Comparison of ENCODE assay signal across 8 cellular contexts in genomic region chr12:109518820-109519665, GRCh38. TPM values are rescaled to one million over a fixed set of nuclear protein-coding genes. Genes with fewer than 3 reads are reported as not detected.
A peak's percentile ranks its signal among the peaks of the same experiment; 100 is the strongest.
DNase-seq lines count a peak whose midpoint lies in the region; ATAC-seq and TF ChIP-seq lines count a peak whose summit lies in the region.

No MANE protein-coding gene starts in this region.

- peaks cover 54% of the 10 kb centered on the region for H3K36me3 Mint-ChIP-seq in activated CD4-positive, alpha-beta memory T cell treated with anti-CD3 and anti-CD28 coated beads, Interleukin-2, amount 10 ng/mL, durations not matched to agents 7 days and 5 days (ENCODE audit: low read depth)
- peaks cover 60% of the 10 kb centered on the region for H3K36me3 Mint-ChIP-seq in effector memory CD8-positive, alpha-beta T cell (ENCODE audit: insufficient read depth)

- H3K4me3 Mint-ChIP-seq in activated CD4-positive, alpha-beta memory T cell treated with anti-CD3 and anti-CD28 coated beads, Interleukin-2, amount 10 ng/mL, durations not matched to agents 7 days and 5 days = no peak overlapping the region
- H3K4me3 Mint-ChIP-seq in effector memory CD8-positive, alpha-beta T cell = no peak overlapping the region

- CTCF ChIA-PET in AG04450 (lab: Charles Lee) = interaction anchor here (0.6 to 4.3 kb wide), 32 partner anchors 8 to 326 kb away, joined by 3 to 92 read pairs (median 5); partner anchors contain the start of genes FAM222A, KCTD10, MMAB and MVK
- CTCF ChIA-PET in activated CD4-positive, alpha-beta memory T cell treated with anti-CD3 and anti-CD28 coated beads, Interleukin-2, amount 10 ng/mL, durations not matched to agents 7 days and 5 days (lab: Charles Lee) = interaction anchor here (0.8 to 6.8 kb wide), 9 partner anchors 9 to 257 kb away, joined by 3 to 55 read pairs (median 4); partner anchors contain the start of gene MVK

- H3K27me3 ChIP-seq in AG04450 (ENCODE audit: control insufficient read depth, insufficient read depth, low read length) = no peaks in the 10 kb centered on the region

- POLR2A ChIA-PET in AG04450 (lab: Yijun Ruan, JAX) = interaction anchor here (0.6 to 1.5 kb wide), 3 partner anchors 45 to 55 kb away, joined by 3 to 4 read pairs (median 3); no protein-coding TSS in a partner anchor
- POLR2A ChIA-PET in activated CD4-positive, alpha-beta memory T cell treated with anti-CD3 and anti-CD28 coated beads, Interleukin-2, amount 10 ng/mL, durations not matched to agents 7 days and 5 days (lab: Charles Lee) = interaction anchor here (1.5 kb wide), 1 partner anchor 55 kb away, joined by 3 read pairs; the partner anchor contains the start of gene MVK

- no peaks in the 10 kb centered on the region for H3K4me1 Mint-ChIP-seq in activated CD4-positive, alpha-beta memory T cell treated with anti-CD3 and anti-CD28 coated beads, Interleukin-2, amount 10 ng/mL, durations not matched to agents 7 days and 5 days
- H3K4me1 Mint-ChIP-seq in effector memory CD8-positive, alpha-beta T cell (ENCODE audit: low read depth in 2 of 2) = no peaks in the 10 kb centered on the region

- H3K9me3 Mint-ChIP-seq in activated CD4-positive, alpha-beta memory T cell treated with anti-CD3 and anti-CD28 coated beads, Interleukin-2, amount 10 ng/mL, durations not matched to agents 7 days and 5 days = no peaks in the 10 kb centered on the region
- no peaks in the 10 kb centered on the region for H3K9me3 Mint-ChIP-seq in effector memory CD8-positive, alpha-beta T cell

- H3K27me3 Mint-ChIP-seq in activated CD4-positive, alpha-beta memory T cell treated with anti-CD3 and anti-CD28 coated beads, Interleukin-2, amount 10 ng/mL, durations not matched to agents 7 days and 5 days = no peaks in the 10 kb centered on the region
- H3K27me3 Mint-ChIP-seq in effector memory CD8-positive, alpha-beta T cell = no peaks in the 10 kb centered on the region

- no peak overlapping the region for H3K4me3 ChIP-seq in AG04450 (ENCODE audit: low read depth, low read length)

- peak; percentile 41 for DNase-seq in AG04450 (ENCODE audit: low read depth, low spot score)
- DNase-seq in GM20000 (ENCODE audit: low spot score) = peak; percentile 69
- peak; percentile 76 to 87 for DNase-seq in NCI-H524 (lab: John Stamatoyannopoulos, UW)
- DNase-seq in activated CD4-positive, alpha-beta memory T cell treated with anti-CD3 and anti-CD28 coated beads, Interleukin-2, amount 10 ng/mL, durations not matched to agents 7 days and 5 days = peak; percentile 66
- DNase-seq in effector memory CD8-positive, alpha-beta T cell = peak; percentile 49 to 61 (median 53)
- peak; percentile 22 for DNase-seq in mesenteric fat pad (ENCODE audit: low spot score)
- peak; percentile 2 to 19 for DNase-seq in stimulated activated CD8-positive, alpha-beta memory T cell treated with anti-CD3 and anti-CD28 coated beads, Interleukin-15, amount 100 ng/mL, for 48 hours (ENCODE audit: low read depth in 2 of 2)

- ATAC-seq in effector memory CD8-positive, alpha-beta T cell (replicated peaks) = no peak
- no peak for ATAC-seq in HG03097 (IDR thresholded peaks at IDR 0.05; ENCODE audit: low FRiP score, unreplicated experiment)

- peak overlapping the region; percentile 94 for H3K27ac ChIP-seq in AG04450 (ENCODE audit: low read depth, low read length)

- TF ChIP-seq CTCF in AG04450 (IDR thresholded peaks at IDR 0.05; ENCODE audit: low read depth, low read length) (peak; percentile 93), GM20000 (IDR thresholded peaks at IDR 0.05; ENCODE audit: extremely low read depth, missing control alignments) (peak; percentile 62)

- no peak overlapping the region for H3K27ac Mint-ChIP-seq in activated CD4-positive, alpha-beta memory T cell treated with anti-CD3 and anti-CD28 coated beads, Interleukin-2, amount 10 ng/mL, durations not matched to agents 7 days and 5 days
- H3K27ac Mint-ChIP-seq in effector memory CD8-positive, alpha-beta T cell = peak overlapping the region in 1 of 2 donors; percentile 29

- no peaks in the 10 kb centered on the region for H3K9me3 ChIP-seq in AG04450 (ENCODE audit: control insufficient read depth, insufficient read depth, low read length)

RNA-seq across cellular contexts. Expression of gene UBE3B, which starts 41.6 kb away (rescaled TPM):
- 40.5 and 42.8 TPM in 2 replicates for polyA plus RNA-seq in AG04450 (2011; rRNA removed)
- polyA minus RNA-seq in AG04450 (2011; rRNA and poly(A)+ RNA removed) = 78.1 and 83.4 TPM in 2 replicates
- 10 to 100 TPM; 35.2 to 37.5 TPM for total RNA-seq in activated CD4-positive, alpha-beta memory T cell treated with anti-CD3 and anti-CD28 coated beads, Interleukin-2, amount 10 ng/mL, durations not matched to agents 7 days and 5 days
- 30.5 TPM for total RNA-seq in mesenteric fat pad

RNA-seq across cellular contexts. Expression of gene KCTD10, which starts 41.9 kb away (rescaled TPM):
- polyA plus RNA-seq in AG04450 (2011; rRNA removed) = 119 and 128 TPM in 2 replicates
- 297 and 364 TPM in 2 replicates for polyA minus RNA-seq in AG04450 (2011; rRNA and poly(A)+ RNA removed)
- 10 to 100 TPM; 44.1 to 45.2 TPM for total RNA-seq in activated CD4-positive, alpha-beta memory T cell treated with anti-CD3 and anti-CD28 coated beads, Interleukin-2, amount 10 ng/mL, durations not matched to agents 7 days and 5 days
- total RNA-seq in mesenteric fat pad = 103 TPM

RNA-seq across cellular contexts. Expression of gene MMAB, which starts 54.3 kb away (rescaled TPM):
- 13.0 and 15.1 TPM in 2 replicates for polyA plus RNA-seq in AG04450 (2011; rRNA removed)
- 7.2 and 7.3 TPM in 2 replicates for polyA minus RNA-seq in AG04450 (2011; rRNA and poly(A)+ RNA removed)
- total RNA-seq in activated CD4-positive, alpha-beta memory T cell treated with anti-CD3 and anti-CD28 coated beads, Interleukin-2, amount 10 ng/mL, durations not matched to agents 7 days and 5 days = 10 to 100 TPM; 36.0 to 38.0 TPM
- 26.8 TPM for total RNA-seq in mesenteric fat pad

RNA-seq across cellular contexts. Expression of gene MVK, which starts 54.6 kb away (rescaled TPM):
- polyA plus RNA-seq in AG04450 (2011; rRNA removed) = 4.7 and 5.9 TPM in 2 replicates
- 4.8 and 5.2 TPM in 2 replicates for polyA minus RNA-seq in AG04450 (2011; rRNA and poly(A)+ RNA removed)
- total RNA-seq in activated CD4-positive, alpha-beta memory T cell treated with anti-CD3 and anti-CD28 coated beads, Interleukin-2, amount 10 ng/mL, durations not matched to agents 7 days and 5 days = 10 to 100 TPM; 22.1 to 26.3 TPM
- total RNA-seq in mesenteric fat pad = 9.1 TPM

Comparison
In these comparisons a context has a peak if more than half of its experiments do, and no peak if none do; other contexts are left out.
1. DNase-seq: peak in every context shown above with its lines; median percentile 82 in NCI-H524; 69 in GM20000; 66 in activated CD4-positive, alpha-beta memory T cell treated with anti-CD3 and anti-CD28 coated beads, Interleukin-2, amount 10 ng/mL, durations not matched to agents 7 days and 5 days; 53 in effector memory CD8-positive, alpha-beta T cell; 41 in AG04450; 22 in mesenteric fat pad; 10 in stimulated activated CD8-positive, alpha-beta memory T cell treated with anti-CD3 and anti-CD28 coated beads, Interleukin-15, amount 100 ng/mL, for 48 hours.